ENCODE assay signal across 8 cellular contexts in genomic region chr17:1442187-1442586, GRCh38.
"Had no signal": no experiment of that assay in that cellular context is flagged by ENCODE, and none has a peak within 500 bp of the region (broad histone marks: within the 10 kb centered on the region; RNA-seq: fewer than 3 reads in every experiment).

No MANE protein-coding gene starts in this region.

- FAIRE-seq: H1, H54, HTR-8/SVneo had no signal

- ATAC-seq: GM23338 had no signal

- H3K4me2 ChIP-seq: GM23338 had no signal

- H3K4me3 ChIP-seq: GM23338 had no signal

- H3K4me3 Mint-ChIP-seq: GM23338, H9, IgD-negative memory B cell had no signal

- H3K27ac Mint-ChIP-seq: GM23338, H9, IgD-negative memory B cell had no signal

- H3K9me3 Mint-ChIP-seq: GM23338, H9, IgD-negative memory B cell had no signal

- H2AFZ ChIP-seq: GM23338 had no signal

- DNase-seq: H9, HCEC 1CT, KG1 had no signal
